ENCODE assay signal across 35 cellular contexts in the genomic region with DNA sequence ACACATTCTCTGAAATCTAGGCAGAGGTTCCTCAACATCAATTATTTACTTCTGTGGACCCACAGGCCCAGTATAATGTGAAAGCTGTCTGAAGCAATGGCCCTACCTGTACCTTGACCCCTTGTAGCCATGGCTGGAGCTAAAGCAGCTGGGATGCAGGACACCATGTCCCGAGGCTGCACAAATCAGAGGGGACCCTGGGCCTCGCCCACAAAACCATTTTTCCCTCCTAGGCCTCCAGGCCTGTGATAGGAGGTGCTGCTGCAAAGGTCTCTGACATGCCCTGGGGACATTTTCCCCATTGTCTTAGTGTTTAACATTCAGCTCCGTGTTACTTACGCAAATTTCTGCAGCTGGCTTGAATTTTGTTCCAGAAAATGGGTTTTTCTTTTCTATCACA.
"Had no signal": no experiment of that assay in that cellular context is flagged by ENCODE, and none has a peak within 500 bp of the region (broad histone marks: within the 10 kb centered on the region; RNA-seq: fewer than 3 reads in every experiment).

No MANE protein-coding gene starts in this region.

- DNase-seq: MG63, MM.1S, MV-4-11, NCI-H1048, NCI-H1092, NCI-H1092 treated with DMSO at 0.1 percent for 48 hours, NCI-H1105, NCI-H1105 treated with DMSO at 0.1 percent for 48 hours, NCI-H1417, NCI-H1417 treated with DMSO at 0.1 percent for 48 hours, NCI-H1436, NCI-H1436 treated with DMSO at 0.1 percent for 48 hours, NCI-H146, NCI-H1694, NCI-H1694 treated with DMSO at 0.1 percent for 48 hours, NCI-H187, NCI-H187 treated with DMSO at 0.1 percent for 48 hours, NCI-H1930, NCI-H2029, NCI-H2029 treated with DMSO at 0.1 percent for 48 hours, NCI-H2081, NCI-H2081 treated with DMSO at 0.1 percent for 48 hours, NCI-H2107, NCI-H2171, NCI-H2171 treated with DMSO at 0.1 percent for 48 hours, NCI-H2227 treated with DMSO at 0.1 percent for 48 hours, NCI-H226, NCI-H345, NCI-H446, NCI-H446 treated with DMSO at 0.1 percent for 48 hours, NCI-H510A, NCI-H510A treated with DMSO at 0.1 percent for 48 hours, NCI-H524, NCI-H524 treated with DMSO at 0.1 percent for 48 hours, NCI-H526 had no signal

- H3K36me3 ChIP-seq: MG63 had no signal

- H3K4me3 ChIP-seq: MG63 had no signal

- H3K9me3 ChIP-seq: MG63 had no signal

- H3K27me3 ChIP-seq: MG63 had no signal
